Comparison of ENCODE assay signal across 8 cellular contexts in the genomic region with DNA sequence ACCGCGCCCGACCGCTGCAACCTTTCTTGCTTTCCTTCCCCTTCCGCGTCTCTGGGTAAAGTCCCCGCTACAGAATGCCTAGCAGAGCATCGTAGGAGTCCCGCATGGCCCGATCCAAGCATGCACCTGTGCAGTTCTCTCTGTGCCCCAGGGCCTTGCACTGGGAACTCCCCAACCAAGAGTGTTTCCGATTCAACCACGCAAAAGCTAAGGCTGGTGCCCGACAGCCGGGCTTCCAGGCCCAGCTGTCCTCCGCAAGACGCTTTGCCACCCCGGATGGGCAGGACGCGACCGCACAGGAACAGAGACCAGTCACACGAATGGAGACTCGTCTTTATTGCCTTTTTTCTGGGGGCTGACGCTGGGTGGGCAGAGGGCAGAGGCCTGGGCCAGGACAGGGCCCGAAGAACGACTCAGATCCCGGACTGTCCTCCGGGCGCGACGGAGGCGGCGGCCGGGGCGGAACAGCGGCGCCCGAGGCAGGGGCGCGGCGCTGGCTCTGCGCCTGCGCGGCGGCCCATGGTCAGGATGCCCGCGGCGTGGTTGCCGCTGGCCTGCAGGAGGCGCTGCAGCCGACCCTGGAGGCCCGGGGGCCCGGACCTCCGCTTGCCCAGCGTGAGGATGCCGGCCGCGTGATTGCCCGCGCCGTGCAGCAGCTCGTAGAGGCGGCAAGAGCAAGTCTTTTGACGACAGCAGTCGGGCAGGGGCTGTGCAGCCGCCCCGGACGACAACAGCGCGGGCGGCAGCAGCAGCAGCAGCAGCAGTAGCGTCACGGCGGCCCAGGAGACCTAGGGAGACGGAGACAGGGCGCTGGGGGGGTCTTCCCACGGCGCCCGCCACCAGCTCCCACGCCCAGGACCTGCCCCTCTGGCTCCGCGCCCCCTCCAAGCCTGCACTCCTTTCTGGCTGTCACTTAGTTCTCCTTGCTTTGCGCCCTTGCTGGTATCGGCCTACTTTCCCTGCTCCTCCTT. TPM values are rescaled to one million over a fixed set of nuclear protein-coding genes. Genes with fewer than 3 reads are reported as not detected.
DNase-seq lines count a peak whose midpoint lies in the region; ATAC-seq and TF ChIP-seq lines count a peak whose summit lies in the region.

No MANE protein-coding gene starts in this region.

- no peaks in the 10 kb centered on the region for H3K36me3 Mint-ChIP-seq in CD4-positive, CD25-positive, alpha-beta regulatory T cell

- ATAC-seq in CD4-positive, CD25-positive, alpha-beta regulatory T cell (ENCODE audit: low read depth in 2 of 2), result peak; percentile 63 to 64
- ATAC-seq in GM19397 (IDR thresholded peaks at IDR 0.05; ENCODE audit: unreplicated experiment) (peak; percentile 67), Right ventricle myocardium superior (ENCODE audit: poor library complexity) (peak; percentile 92)

- H3K4me1 ChIP-seq in CD4-positive, CD25-positive, alpha-beta regulatory T cell (ENCODE audit: control insufficient read depth, insufficient read depth, low read length, poor library complexity, severe bottlenecking), result peaks cover 46% of the 10 kb centered on the region
- H3K4me1 ChIP-seq in SJCRH30, result peaks cover 19% of the 10 kb centered on the region
- peaks cover 24% of the 10 kb centered on the region for H3K4me1 ChIP-seq in parathyroid adenoma
- peaks cover 18% of the 10 kb centered on the region for H3K4me1 ChIP-seq in thymus (ENCODE audit: control insufficient read depth, insufficient read depth, low read length)

- H3K4me3 ChIP-seq in CD4-positive, CD25-positive, alpha-beta regulatory T cell (ENCODE audit: low read depth, low read length), result peak overlapping the region; percentile 78
- peak overlapping the region; percentile 62 for H3K4me3 ChIP-seq in SJCRH30
- H3K4me3 ChIP-seq in parathyroid adenoma (ENCODE audit: low read depth, low read length), result peak overlapping the region; percentile 64
- peak overlapping the region; percentile 70 for H3K4me3 ChIP-seq in thymus (ENCODE audit: low read length)

- H3K79me2 ChIP-seq in parathyroid adenoma, result no peaks in the 10 kb centered on the region

- H3K36me3 ChIP-seq in CD4-positive, CD25-positive, alpha-beta regulatory T cell (ENCODE audit: control insufficient read depth, insufficient read depth, low read length), result no peaks in the 10 kb centered on the region
- H3K36me3 ChIP-seq in SJCRH30 (no peaks in the 10 kb centered on the region), parathyroid adenoma (ENCODE audit: control insufficient read depth, insufficient read depth, low read length) (no peaks in the 10 kb centered on the region), thymus (ENCODE audit: control insufficient read depth, insufficient read depth) (no peaks in the 10 kb centered on the region)

- H2AFZ ChIP-seq in parathyroid adenoma, result peak overlapping the region; percentile 99

- peak overlapping the region; percentile 72 for H3K4me2 ChIP-seq in parathyroid adenoma (ENCODE audit: low read length)

- H3K9me3 Mint-ChIP-seq in CD4-positive, CD25-positive, alpha-beta regulatory T cell, result peaks cover 0 to 1% (median 0%) of the 10 kb centered on the region in 7 donors

- TF ChIP-seq RAD21 in Ishikawa (IDR thresholded peaks at IDR 0.05; ENCODE audit: low read depth), result peak; percentile 48; the same call in 1 of the 2 replicates

- H3K9ac ChIP-seq in parathyroid adenoma, result peak overlapping the region; percentile 41

- intact Hi-C loops in Right ventricle myocardium superior (cut with DNase I), result loop anchor here (5.0 to 10.0 kb wide), 2 partner anchors 67 to 341 kb away; no protein-coding TSS in a partner anchor

- TF ChIP-seq CTCF in parathyroid adenoma (IDR thresholded peaks at IDR 0.05), result peak; percentile 76

- peak; percentile 67 to 82 (median 73) for DNase-seq in CD4-positive, CD25-positive, alpha-beta regulatory T cell
- DNase-seq in SJCRH30 (peak; percentile 67 to 78), Right ventricle myocardium superior (peak; percentile 88)
- DNase-seq in activated naive CD4-positive, alpha-beta T cell treated with anti-CD3 and anti-CD28 coated beads, Interleukin-2, amount 50 U/mL, for 16 hours, result peak; percentile 75

- TF ChIP-seq EP300 in Ishikawa (IDR thresholded peaks at IDR 0.05; ENCODE audit: borderline replicate concordance), result no peak

- no peaks in the 10 kb centered on the region for H3K9me3 ChIP-seq in CD4-positive, CD25-positive, alpha-beta regulatory T cell (ENCODE audit: control insufficient read depth in 2 of 2, low read length in 2 of 2)
- 0 out of 2 replicates have a peak, but pooled peaks cover 3% of the 10 kb centered on the region for H3K9me3 ChIP-seq in SJCRH30 (replicated peaks)
- no peaks in the 10 kb centered on the region for H3K9me3 ChIP-seq in parathyroid adenoma (ENCODE audit: control insufficient read depth, low read length)
- H3K9me3 ChIP-seq in thymus (ENCODE audit: control insufficient read depth), result no peaks in the 10 kb centered on the region

- peak overlapping the region; percentile 75 for H3K27ac ChIP-seq in CD4-positive, CD25-positive, alpha-beta regulatory T cell (ENCODE audit: insufficient read depth, low read length, poor library complexity, severe bottlenecking)
- H3K27ac ChIP-seq in SJCRH30, result no peak overlapping the region
- H3K27ac ChIP-seq in parathyroid adenoma, result peak overlapping the region; percentile 53
- H3K27ac ChIP-seq in thymus (ENCODE audit: low read depth), result peak overlapping the region; percentile 86

- H3K27ac Mint-ChIP-seq in CD4-positive, CD25-positive, alpha-beta regulatory T cell, result peak overlapping the region; percentile 86 to 99 (median 91)

- no peaks in the 10 kb centered on the region for H3K27me3 ChIP-seq in CD4-positive, CD25-positive, alpha-beta regulatory T cell (ENCODE audit: control insufficient read depth, insufficient read depth, low read length)
- H3K27me3 ChIP-seq in SJCRH30 (0 out of 2 replicates have a peak, but pooled peaks cover 3% of the 10 kb centered on the region), parathyroid adenoma (ENCODE audit: control insufficient read depth, insufficient read depth, low read length) (peaks cover 6% of the 10 kb centered on the region), thymus (ENCODE audit: control insufficient read depth, insufficient read depth) (peaks cover 30% of the 10 kb centered on the region)

- H3K4me3 Mint-ChIP-seq in CD4-positive, CD25-positive, alpha-beta regulatory T cell, result peak overlapping the region; percentile 86 to 95 (median 93)

- H3K27me3 Mint-ChIP-seq in CD4-positive, CD25-positive, alpha-beta regulatory T cell, result peaks cover 12% of the 10 kb centered on the region

- 7% methylated on average over 83 of the region's 83 CpGs for WGBS in thymus

- peaks cover 10 to 58% (median 27%) of the 10 kb centered on the region in 4 donors for H3K4me1 Mint-ChIP-seq in CD4-positive, CD25-positive, alpha-beta regulatory T cell

TF ChIP-seq in Ishikawa, 13 proteins besides CTCF, POLR2A, EP300 and RAD21 (continues in another document):
- TF ChIP-seq NFIC (IDR thresholded peaks at IDR 0.05) (no peak), CREB1 (IDR thresholded peaks at IDR 0.05; ENCODE audit: low read depth) (no peak), YY1 (IDR thresholded peaks at IDR 0.05; ENCODE audit: low read depth) (no peak), ZBTB7A (IDR thresholded peaks at IDR 0.05; ENCODE audit: low read depth) (peak; percentile 70; the same call in 1 of the 2 replicates)
- TF ChIP-seq, protein P1, sequence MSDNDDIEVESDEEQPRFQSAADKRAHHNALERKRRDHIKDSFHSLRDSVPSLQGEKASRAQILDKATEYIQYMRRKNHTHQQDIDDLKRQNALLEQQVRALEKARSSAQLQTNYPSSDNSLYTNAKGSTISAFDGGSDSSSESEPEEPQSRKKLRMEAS (IDR thresholded peaks at IDR 0.05), result peak; percentile 92
- TF ChIP-seq, protein P2, sequence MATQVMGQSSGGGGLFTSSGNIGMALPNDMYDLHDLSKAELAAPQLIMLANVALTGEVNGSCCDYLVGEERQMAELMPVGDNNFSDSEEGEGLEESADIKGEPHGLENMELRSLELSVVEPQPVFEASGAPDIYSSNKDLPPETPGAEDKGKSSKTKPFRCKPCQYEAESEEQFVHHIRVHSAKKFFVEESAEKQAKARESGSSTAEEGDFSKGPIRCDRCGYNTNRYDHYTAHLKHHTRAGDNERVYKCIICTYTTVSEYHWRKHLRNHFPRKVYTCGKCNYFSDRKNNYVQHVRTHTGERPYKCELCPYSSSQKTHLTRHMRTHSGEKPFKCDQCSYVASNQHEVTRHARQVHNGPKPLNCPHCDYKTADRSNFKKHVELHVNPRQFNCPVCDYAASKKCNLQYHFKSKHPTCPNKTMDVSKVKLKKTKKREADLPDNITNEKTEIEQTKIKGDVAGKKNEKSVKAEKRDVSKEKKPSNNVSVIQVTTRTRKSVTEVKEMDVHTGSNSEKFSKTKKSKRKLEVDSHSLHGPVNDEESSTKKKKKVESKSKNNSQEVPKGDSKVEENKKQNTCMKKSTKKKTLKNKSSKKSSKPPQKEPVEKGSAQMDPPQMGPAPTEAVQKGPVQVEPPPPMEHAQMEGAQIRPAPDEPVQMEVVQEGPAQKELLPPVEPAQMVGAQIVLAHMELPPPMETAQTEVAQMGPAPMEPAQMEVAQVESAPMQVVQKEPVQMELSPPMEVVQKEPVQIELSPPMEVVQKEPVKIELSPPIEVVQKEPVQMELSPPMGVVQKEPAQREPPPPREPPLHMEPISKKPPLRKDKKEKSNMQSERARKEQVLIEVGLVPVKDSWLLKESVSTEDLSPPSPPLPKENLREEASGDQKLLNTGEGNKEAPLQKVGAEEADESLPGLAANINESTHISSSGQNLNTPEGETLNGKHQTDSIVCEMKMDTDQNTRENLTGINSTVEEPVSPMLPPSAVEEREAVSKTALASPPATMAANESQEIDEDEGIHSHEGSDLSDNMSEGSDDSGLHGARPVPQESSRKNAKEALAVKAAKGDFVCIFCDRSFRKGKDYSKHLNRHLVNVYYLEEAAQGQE (IDR thresholded peaks at IDR 0.05; ENCODE audit: low read depth), result no peak

RNA-seq across cellular contexts. Expression of a gene that starts 1.2 kb away (rescaled TPM):
- not detected for total RNA-seq in CD4-positive, CD25-positive, alpha-beta regulatory T cell
- polyA plus RNA-seq in CD4-positive, CD25-positive, alpha-beta regulatory T cell, result not detected
- 1.0 TPM in 1 of 2 replicates, not detected in the other for total RNA-seq in SJCRH30 (2014; rRNA removed; shearing (Covaris generic))
- total RNA-seq in Right ventricle myocardium superior, result not detected
- polyA plus RNA-seq in thymus, result 0.23 TPM

RNA-seq across cellular contexts. Expression of a gene that starts 3.1 kb away (rescaled TPM):
- 0.47 TPM for total RNA-seq in CD4-positive, CD25-positive, alpha-beta regulatory T cell
- not detected for polyA plus RNA-seq in CD4-positive, CD25-positive, alpha-beta regulatory T cell
- total RNA-seq in SJCRH30 (2014; rRNA removed; shearing (Covaris generic)), result 0.04 TPM in 1 of 2 replicates, not detected in the other
- 0.13 TPM for total RNA-seq in Right ventricle myocardium superior
- polyA plus RNA-seq in thymus, result 0.09 TPM

RNA-seq across cellular contexts. Expression of a gene that starts 10.3 kb away (rescaled TPM):
- total RNA-seq in CD4-positive, CD25-positive, alpha-beta regulatory T cell, result 13.6 TPM
- polyA plus RNA-seq in CD4-positive, CD25-positive, alpha-beta regulatory T cell, result 10 to 100 TPM; 11.1 to 17.8 (median 13.2) TPM
- 6.7 and 9.9 TPM in 2 replicates for total RNA-seq in SJCRH30 (2014; rRNA removed; shearing (Covaris generic))
- total RNA-seq in Right ventricle myocardium superior, result 8.1 TPM
- 19.6 TPM for polyA plus RNA-seq in thymus

RNA-seq across cellular contexts. Expression of a gene that starts 29.2 kb away (rescaled TPM):
- total RNA-seq in CD4-positive, CD25-positive, alpha-beta regulatory T cell, result 93.7 TPM
- polyA plus RNA-seq in CD4-positive, CD25-positive, alpha-beta regulatory T cell, result 10 to 100 TPM; 56.0 to 98.5 (median 69.9) TPM
- total RNA-seq in SJCRH30 (2014; rRNA removed; shearing (Covaris generic)), result 90.2 and 91.1 TPM in 2 replicates
- total RNA-seq in Right ventricle myocardium superior, result 38.6 TPM
- polyA plus RNA-seq in thymus, result 83.0 TPM
